ENCODE assay signal across 17 cellular contexts in the genomic region with DNA sequence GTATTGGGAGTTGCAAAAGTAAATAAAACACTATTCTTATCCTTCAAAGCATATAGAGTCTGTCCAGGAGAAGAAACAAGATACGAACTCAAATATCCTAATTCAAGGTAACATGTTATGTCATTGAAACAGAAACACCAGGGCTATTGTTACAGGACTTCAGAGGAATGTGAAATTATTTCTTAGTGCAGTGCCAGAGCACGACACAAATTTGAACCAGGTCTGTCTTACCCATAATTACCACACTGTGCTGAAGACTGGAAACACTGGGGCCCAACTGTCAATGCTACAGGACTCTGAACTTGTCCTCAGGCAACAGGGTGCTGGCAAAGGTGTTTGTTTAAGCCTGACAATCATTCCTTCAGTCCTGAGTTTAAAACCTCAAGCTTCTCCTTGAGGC.
DNase-seq lines count a peak whose midpoint lies in the region; ATAC-seq, FAIRE-seq and TF ChIP-seq lines count a peak whose summit lies in the region.
"Had no signal": no experiment of that assay in that cellular context is flagged by ENCODE, and none has a peak within 500 bp of the region (broad histone marks: within the 10 kb centered on the region; RNA-seq: fewer than 3 reads in every experiment).

No MANE protein-coding gene starts in this region.

- no peak for TF ChIP-seq CTCF in HepG2 (CRISPR knock-in tag; IDR thresholded peaks at IDR 0.05)
- TF ChIP-seq CTCF in right lobe of liver (IDR thresholded peaks at IDR 0.05): no peak
- no peak for TF ChIP-seq CTCF in PC-3 (conservative IDR thresholded peaks at IDR 0.05; ENCODE audit: low read depth, low read length)
- no peak for TF ChIP-seq CTCF in keratinocyte (optimal IDR thresholded peaks at IDR 0.05 in 1 of 3, IDR thresholded peaks at IDR 0.05 in 1 of 3, conservative IDR thresholded peaks at IDR 0.05 in 1 of 3; ENCODE audit: extremely low read depth in 1 of 3, insufficient read depth in 2 of 3, low read length in 3 of 3)
- TF ChIP-seq CTCF in upper lobe of right lung (IDR thresholded peaks at IDR 0.05): no peak
- no peak for TF ChIP-seq CTCF in GM23338 (conservative IDR thresholded peaks at IDR 0.05; ENCODE audit: low read depth in 2 of 2)

- H3K4me2 ChIP-seq in HepG2 (ENCODE audit: low read depth, low read length): no peak overlapping the region
- H3K4me2 ChIP-seq in PC-3 (ENCODE audit: low read length): no peak overlapping the region
- H3K4me2 ChIP-seq in keratinocyte (ENCODE audit: control insufficient read depth, extremely low read depth, insufficient read depth, low read depth, low read length): no peak overlapping the region
- no peak overlapping the region for H3K4me2 ChIP-seq in GM23338
- H3K4me2 ChIP-seq: BLaER1 treated with 17β-estradiol and CSF1 and Interleukin-3, amounts not matched to agents 10 nM and 100 nM had no signal

- no peak for TF ChIP-seq POLR2A in HepG2 (IDR thresholded peaks at IDR 0.05; ENCODE audit: insufficient read depth in 1 of 2, low read depth in 2 of 2, low read length in 2 of 2)
- no peak for TF ChIP-seq POLR2A in right lobe of liver (IDR thresholded peaks at IDR 0.05)

- H3K9ac ChIP-seq in HepG2 (ENCODE audit: insufficient read depth, low read depth, low read length) (no peak overlapping the region), PC-3 (ENCODE audit: low read length) (no peak overlapping the region), keratinocyte (ENCODE audit: control insufficient read depth, extremely low read depth, insufficient read depth, low read length) (no peak overlapping the region)
- H3K9ac ChIP-seq: BLaER1 treated with 17β-estradiol and CSF1 and Interleukin-3, amounts not matched to agents 10 nM and 100 nM had no signal

- 0% methylated on average over 2 of the region's 2 CpGs for WGBS in HepG2 (ENCODE audit: low lambda C conversion rate)
- 66% methylated on average over 2 of the region's 2 CpGs for WGBS in right lobe of liver (ENCODE audit: insufficient coverage, low coverage, low lambda C conversion rate, missing lambda C conversion rate)

- H3K9me1 ChIP-seq in keratinocyte (ENCODE audit: control insufficient read depth, extremely low read depth, insufficient read depth, low read length): no peaks in the 10 kb centered on the region

- H3K27me3 ChIP-seq in HepG2 (ENCODE audit: control insufficient read depth in 1 of 2, insufficient read depth in 2 of 2, low read length in 2 of 2) (no peaks in the 10 kb centered on the region), right lobe of liver (no peaks in the 10 kb centered on the region), PC-3 (ENCODE audit: low read length) (no peaks in the 10 kb centered on the region), keratinocyte (ENCODE audit: control insufficient read depth, extremely low read depth, insufficient read depth, low read length) (no peaks in the 10 kb centered on the region), upper lobe of right lung (no peaks in the 10 kb centered on the region), GM23338 (ENCODE audit: insufficient read depth) (no peaks in the 10 kb centered on the region)
- H3K27me3 ChIP-seq: BLaER1 treated with 17β-estradiol and CSF1 and Interleukin-3, amounts not matched to agents 10 nM and 100 nM had no signal

- no peak overlapping the region for H2AFZ ChIP-seq in HepG2 (ENCODE audit: low read length)
- H2AFZ ChIP-seq in PC-3 (ENCODE audit: low read length): no peak overlapping the region
- H2AFZ ChIP-seq in keratinocyte (ENCODE audit: control insufficient read depth, low read length): peak overlapping the region; percentile 25
- H2AFZ ChIP-seq in GM23338: no peak overlapping the region

- H3K9me2 ChIP-seq in PC-3 (replicated peaks; ENCODE audit: low read length) (no peaks in the 10 kb centered on the region), GM23338 (ENCODE audit: insufficient read depth) (no peaks in the 10 kb centered on the region)

- TF ChIP-seq RAD21 in HepG2 (CRISPR knock-in tag; IDR thresholded peaks at IDR 0.05): no peak

- H3K27ac ChIP-seq in HepG2 (ENCODE audit: extremely low read length, insufficient read depth, low read length) (no peak overlapping the region), right lobe of liver (no peak overlapping the region), PC-3 (ENCODE audit: low read length) (no peak overlapping the region), keratinocyte (ENCODE audit: control insufficient read depth, insufficient read depth, low read length) (no peak overlapping the region), upper lobe of right lung (no peak overlapping the region), GM23338 (ENCODE audit: low read depth) (no peak overlapping the region)
- H3K27ac ChIP-seq: BLaER1 treated with 17β-estradiol and CSF1 and Interleukin-3, amounts not matched to agents 10 nM and 100 nM had no signal

- H3K4me3 ChIP-seq in HepG2 (replicated peaks in 1 of 3; ENCODE audit: insufficient read depth in 1 of 3, low read depth in 2 of 3, low read length in 3 of 3) (no peak overlapping the region), right lobe of liver (no peak overlapping the region), PC-3 (ENCODE audit: low read length) (no peak overlapping the region), keratinocyte (ENCODE audit: control insufficient read depth in 2 of 3, extremely low read depth in 1 of 3, insufficient read depth in 2 of 3, low read depth in 1 of 3, low read length in 3 of 3) (no peak overlapping the region), upper lobe of right lung (no peak overlapping the region), GM23338 (no peak overlapping the region)
- H3K4me3 ChIP-seq: BLaER1 treated with 17β-estradiol and CSF1 and Interleukin-3, amounts not matched to agents 10 nM and 100 nM had no signal

- in situ Hi-C loops in HepG2 (cut with HindIII; ENCODE audit: extremely low pct_ligation_motif_present, low pct_unique_long_range_greater_than_20kb): loop anchor here (10.0 to 25.0 kb wide), 2 partner anchors 115 to 393 kb away; no protein-coding TSS in a partner anchor

- H3K36me3 ChIP-seq in HepG2 (replicated peaks in 1 of 2; ENCODE audit: control insufficient read depth in 1 of 2, insufficient read depth in 2 of 2, low read length in 2 of 2) (no peaks in the 10 kb centered on the region), right lobe of liver (no peaks in the 10 kb centered on the region), PC-3 (ENCODE audit: low read depth, low read length) (no peaks in the 10 kb centered on the region), keratinocyte (ENCODE audit: control insufficient read depth in 2 of 2, extremely low read depth in 1 of 2, insufficient read depth in 2 of 2, low read length in 2 of 2) (no peaks in the 10 kb centered on the region), upper lobe of right lung (no peaks in the 10 kb centered on the region), GM23338 (ENCODE audit: insufficient read depth) (no peaks in the 10 kb centered on the region)
- H3K36me3 ChIP-seq: BLaER1 treated with 17β-estradiol and CSF1 and Interleukin-3, amounts not matched to agents 10 nM and 100 nM had no signal

- H3K27ac Mint-ChIP-seq in GM23338: no peak overlapping the region
- H3K27ac Mint-ChIP-seq: CD4-positive, CD25-positive, alpha-beta regulatory T cell; IgD-negative memory B cell had no signal

- ATAC-seq in HepG2: peak; percentile 85
- no peak for ATAC-seq in right lobe of liver
- ATAC-seq in PC-3: peak; percentile 44; the same call in 1 of the 2 replicates
- ATAC-seq in upper lobe of right lung: no peak
- no peak for ATAC-seq in GM23338

- H3K36me3 Mint-ChIP-seq in GM23338 (ENCODE audit: low read depth): no peaks in the 10 kb centered on the region
- H3K36me3 Mint-ChIP-seq: CD4-positive, CD25-positive, alpha-beta regulatory T cell; IgD-negative memory B cell had no signal

- no peaks in the 10 kb centered on the region for H3K9me3 Mint-ChIP-seq in GM23338
- H3K9me3 Mint-ChIP-seq: IgD-negative memory B cell had no signal

- peak; percentile 49 for FAIRE-seq in HepG2 (lab: Jason Lieb, UNC)
- FAIRE-seq in keratinocyte (lab: Jason Lieb, UNC): no peak
- FAIRE-seq: G401.6, GM12891, GM19239 had no signal

- no peaks in the 10 kb centered on the region for H4K20me1 ChIP-seq in HepG2 (ENCODE audit: insufficient read depth, low read length)
- H4K20me1 ChIP-seq in PC-3 (ENCODE audit: low read length): no peaks in the 10 kb centered on the region
- no peaks in the 10 kb centered on the region for H4K20me1 ChIP-seq in keratinocyte (ENCODE audit: control insufficient read depth, extremely low read depth, insufficient read depth, low read length)
- H4K20me1 ChIP-seq in GM23338 (replicated peaks; ENCODE audit: insufficient read depth): no peaks in the 10 kb centered on the region
- H4K20me1 ChIP-seq: BLaER1 treated with 17β-estradiol and CSF1 and Interleukin-3, amounts not matched to agents 10 nM and 100 nM had no signal

- dilution Hi-C loops in keratinocyte (cut with MboI; ENCODE audit: extremely low pct_ligation_motif_present, low sequenced_read_pairs): no loop called here

- no peaks in the 10 kb centered on the region for H3K27me3 Mint-ChIP-seq in GM23338 (ENCODE audit: insufficient read depth, low read depth, poor library complexity)
- H3K27me3 Mint-ChIP-seq: CD4-positive, CD25-positive, alpha-beta regulatory T cell; IgD-negative memory B cell had no signal

- H3K4me1 Mint-ChIP-seq in GM23338: no peaks in the 10 kb centered on the region; the same call in 2 of the 3 replicates
- H3K4me1 Mint-ChIP-seq: CD4-positive, CD25-positive, alpha-beta regulatory T cell; IgD-negative memory B cell had no signal

- no peaks in the 10 kb centered on the region for H3F3A ChIP-seq in PC-3 (ENCODE audit: low read length, unreplicated experiment)
- no peaks in the 10 kb centered on the region for H3F3A ChIP-seq in GM23338 (replicated peaks; ENCODE audit: low read depth)

- H3K4me3 Mint-ChIP-seq in GM23338: no peak overlapping the region
- H3K4me3 Mint-ChIP-seq: CD4-positive, CD25-positive, alpha-beta regulatory T cell; IgD-negative memory B cell had no signal

- CTCF ChIA-PET in HepG2 (lab: Yijun Ruan, JAX; ENCODE audit: low intra/inter-chr PET ratio, low total read pairs) (no interaction called here), PC-3 (lab: Charles Lee) (no interaction called here)

- POLR2A ChIA-PET in HepG2 (lab: Yijun Ruan, JAX) (no interaction called here), PC-3 (lab: Charles Lee; ENCODE audit: unreplicated experiment) (interaction anchor here (0.5 kb wide), 1 partner anchor 193 kb away, joined by 4 read pairs; no protein-coding TSS in a partner anchor)

- TF ChIP-seq EP300 in HepG2 (IDR thresholded peaks at IDR 0.05; ENCODE audit: low read depth in 2 of 2, low read length in 2 of 2) (peak in 1 of 2 experiments; percentile 42; a peak in 2 of 4 replicates), HepG2 (CRISPR knock-in tag; IDR thresholded peaks at IDR 0.05; ENCODE audit: borderline replicate concordance) (no peak)

- H3K79me2 ChIP-seq in HepG2 (ENCODE audit: insufficient read depth, low read length): no peaks in the 10 kb centered on the region
- H3K79me2 ChIP-seq in PC-3 (ENCODE audit: low read length): no peaks in the 10 kb centered on the region
- no peaks in the 10 kb centered on the region for H3K79me2 ChIP-seq in keratinocyte (ENCODE audit: control insufficient read depth, insufficient read depth, low read length)
- no peaks in the 10 kb centered on the region for H3K79me2 ChIP-seq in GM23338 (replicated peaks; ENCODE audit: insufficient read depth)

- BruUV-seq in HepG2 (replicated peaks; lab: Mats Ljungman, UMichigan) (no TSS peak), PC-3 (replicated peaks; lab: Mats Ljungman, UMichigan) (no TSS peak)

- H3K4me1 ChIP-seq in HepG2 (ENCODE audit: insufficient read depth, low read length) (peaks cover 13% of the 10 kb centered on the region), right lobe of liver (no peaks in the 10 kb centered on the region), PC-3 (ENCODE audit: insufficient read depth, low read length) (peaks cover 21% of the 10 kb centered on the region), keratinocyte (ENCODE audit: control insufficient read depth, extremely low read depth, insufficient read depth, low read length) (no peaks in the 10 kb centered on the region), upper lobe of right lung (no peaks in the 10 kb centered on the region), GM23338 (ENCODE audit: insufficient read depth) (no peaks in the 10 kb centered on the region)

- DNase-seq in HepG2 (ENCODE audit: low spot score) (peak; percentile 73), right lobe of liver (no peak), PC-3 (peak; percentile 45), keratinocyte (ENCODE audit: low read depth, low spot score) (no peak), upper lobe of right lung (no peak), GM23338 (ENCODE audit: low spot score) (no peak), NCI-H128 (lab: John Stamatoyannopoulos, UW; ENCODE audit: unreplicated experiment) (no peak)
- DNase-seq: ACHN; Calu3; CD4-positive, CD25-positive, alpha-beta regulatory T cell; DMS79; HCEC 1CT had no signal

- intact Hi-C loops in HepG2 (cut with micrococcal nuclease; ENCODE audit: unreplicated experiment): loop anchor here (5.0 kb wide), 1 partner anchor 43 kb away; no protein-coding TSS in a partner anchor
- intact Hi-C loops in right lobe of liver (cut with DNase I): loop anchor here in 1 of 2 donors (10.0 kb wide), 1 partner anchor 385 kb away; no protein-coding TSS in a partner anchor
- intact Hi-C loops in PC-3 (cut with micrococcal nuclease): loop anchor here (2.0 kb wide), 1 partner anchor 23 kb away; no protein-coding TSS in a partner anchor
- intact Hi-C loops in upper lobe of right lung (cut with DNase I): no loop called here

- H3K9me3 ChIP-seq in HepG2 (ENCODE audit: low read length): no peaks in the 10 kb centered on the region
- no peaks in the 10 kb centered on the region for H3K9me3 ChIP-seq in right lobe of liver
- H3K9me3 ChIP-seq in PC-3 (ENCODE audit: low read length): no peaks in the 10 kb centered on the region
- no peaks in the 10 kb centered on the region for H3K9me3 ChIP-seq in keratinocyte (ENCODE audit: control insufficient read depth, low read depth, low read length)
- H3K9me3 ChIP-seq in upper lobe of right lung: no peaks in the 10 kb centered on the region
- H3K9me3 ChIP-seq: BLaER1 treated with 17β-estradiol and CSF1 and Interleukin-3, amounts not matched to agents 10 nM and 100 nM had no signal

Comparison
In these comparisons a context has a peak if more than half of its experiments do, and no peak if none do; other contexts are left out.
1. ATAC-seq: peak in HepG2 (single experiment) and PC-3 (single experiment); none in right lobe of liver (0 of 4), upper lobe of right lung (single experiment) and GM23338 (single experiment).
2. DNase-seq: peak in HepG2 (single experiment) and PC-3 (single experiment); none in right lobe of liver (0 of 3), keratinocyte (single experiment), upper lobe of right lung (single experiment), GM23338 (single experiment) and NCI-H128 (single experiment).